1 cellular context compared by ENCODE assay signal in genomic region chr20:48648482-48649051, GRCh38.
TF ChIP-seq lines count a peak whose summit lies in the region.

No MANE protein-coding gene starts in this region.

TF ChIP-seq in WTC11, 78 proteins besides CTCF, POLR2A, EP300 and RAD21 (continued from another document):
- TF ChIP-seq AR (CRISPR knock-in tag; IDR thresholded peaks at IDR 0.05) (no peak), OVOL2 (CRISPR knock-in tag; IDR thresholded peaks at IDR 0.05; ENCODE audit: borderline replicate concordance) (no peak), ATF1 (CRISPR knock-in tag; IDR thresholded peaks at IDR 0.05) (no peak), SOX15 (CRISPR knock-in tag; IDR thresholded peaks at IDR 0.05) (no peak), RELA (CRISPR knock-in tag; IDR thresholded peaks at IDR 0.05; ENCODE audit: borderline replicate concordance) (no peak), JAZF1 (CRISPR knock-in tag; IDR thresholded peaks at IDR 0.05) (no peak), CBFB (CRISPR knock-in tag; IDR thresholded peaks at IDR 0.05; ENCODE audit: low read depth) (no peak), KAT7 (CRISPR knock-in tag; IDR thresholded peaks at IDR 0.05; ENCODE audit: borderline replicate concordance) (no peak), USF2 (CRISPR knock-in tag; IDR thresholded peaks at IDR 0.05) (no peak), FOXK1 (CRISPR knock-in tag; IDR thresholded peaks at IDR 0.05) (no peak), ATF6 (CRISPR knock-in tag; IDR thresholded peaks at IDR 0.05) (no peak)
